ENCODE assay signal across 10 cellular contexts in genomic region chr16:46673320-46674013, GRCh38. TPM values are rescaled to one million over a fixed set of nuclear protein-coding genes. Genes with fewer than 3 reads are reported as not detected.
DNase-seq lines count a peak whose midpoint lies in the region; FAIRE-seq and TF ChIP-seq lines count a peak whose summit lies in the region.
"Had no signal": no experiment of that assay in that cellular context is flagged by ENCODE, and none has a peak within 500 bp of the region (broad histone marks: within the 10 kb centered on the region; RNA-seq: fewer than 3 reads in every experiment).

No MANE protein-coding gene starts in this region.

- peaks cover 24% of the 10 kb centered on the region; the same call in 1 of the 2 replicates for H3K36me3 Mint-ChIP-seq in HFFc6 (ENCODE audit: low read depth)

- TF ChIP-seq CTCF in HFFc6 (IDR thresholded peaks at IDR 0.05) (peak; percentile 97), bronchial epithelial cell (IDR thresholded peaks at IDR 0.05; ENCODE audit: insufficient read depth, low read length, severe bottlenecking) (peak; percentile 93)

- no peak overlapping the region; the same call in 1 of the 2 replicates for H3K27ac Mint-ChIP-seq in HFFc6

- DNase-seq in DMS153 (lab: John Stamatoyannopoulos, UW), result peak; percentile 17
- no peak for DNase-seq in DMS153 treated with DMSO at 0.1 percent for 48 hours (lab: John Stamatoyannopoulos, UW; ENCODE audit: unreplicated experiment)
- peak; percentile 53 for DNase-seq in HFFc6
- DNase-seq in NCI-H1417 (lab: John Stamatoyannopoulos, UW), result peak; percentile 27 to 74 (median 28)
- DNase-seq in T-helper 1 cell, result peak in 4 of 5 donors; percentile 19 to 65 (median 38)
- peak; percentile 64 for DNase-seq in bronchial epithelial cell (ENCODE audit: low read depth)
- DNase-seq in kidney glomerular epithelial cell (lab: John Stamatoyannopoulos, UW), result peak; percentile 62
- peak; percentile 26 for DNase-seq in stimulated activated CD8-positive, alpha-beta memory T cell treated with anti-CD3 and anti-CD28 coated beads, Interleukin-12 subunit alpha, Interleukin-12 subunit beta, amount 100 ng/mL, for 1 hour (ENCODE audit: low read depth)

- H3K27me3 Mint-ChIP-seq in HFFc6 (ENCODE audit: insufficient read depth), result no peaks in the 10 kb centered on the region
- H3K27me3 Mint-ChIP-seq: dendritic cell treated with granulocyte-macrophage colony-stimulating factor and Interleukin-4, amounts not matched to agents 40 ng/mL and 50 ng/mL, for 4 days had no signal

- no peak overlapping the region for H3K4me3 ChIP-seq in bronchial epithelial cell (ENCODE audit: low read depth, low read length)

- no peak overlapping the region for H3K4me3 Mint-ChIP-seq in HFFc6
- H3K4me3 Mint-ChIP-seq: dendritic cell treated with granulocyte-macrophage colony-stimulating factor and Interleukin-4, amounts not matched to agents 40 ng/mL and 50 ng/mL, for 4 days had no signal

- no peaks in the 10 kb centered on the region for H3K27me3 ChIP-seq in bronchial epithelial cell (ENCODE audit: control insufficient read depth, insufficient read depth, low read length)

- no peaks in the 10 kb centered on the region for H3K9me3 Mint-ChIP-seq in HFFc6
- H3K9me3 Mint-ChIP-seq: dendritic cell treated with granulocyte-macrophage colony-stimulating factor and Interleukin-4, amounts not matched to agents 40 ng/mL and 50 ng/mL, for 4 days had no signal

- H3K36me3 ChIP-seq in bronchial epithelial cell (ENCODE audit: control insufficient read depth, insufficient read depth, low read length), result peaks cover 3% of the 10 kb centered on the region

- no peaks in the 10 kb centered on the region for H3K4me1 Mint-ChIP-seq in HFFc6 (ENCODE audit: low read depth)

- no peak for FAIRE-seq in bronchial epithelial cell (lab: Jason Lieb, UNC)
- FAIRE-seq: A204.1 had no signal

RNA-seq across cellular contexts. Expression of gene VPS35, which starts 15.5 kb away (rescaled TPM):
- 100 to 1,000 TPM in 3 of 6 experiments, 10 to 100 TPM in 3; 86.6 to 113 (median 100) TPM for total RNA-seq in HFFc6 (2021; fragmentation: NEBNext Ultra II Directional; extraction: Animal tissue kit (Norgen Biotek cat#: 25700))
- 53.6 and 116 TPM in 2 replicates for total RNA-seq in bronchial epithelial cell

RNA-seq across cellular contexts. Expression of gene ORC6, which starts 16.0 kb away (rescaled TPM):
- total RNA-seq in HFFc6 (2021; fragmentation: NEBNext Ultra II Directional; extraction: Animal tissue kit (Norgen Biotek cat#: 25700)), result 10 to 100 TPM; 10.1 to 22.7 (median 14.8) TPM
- 1.3 and 1.7 TPM in 2 replicates for total RNA-seq in bronchial epithelial cell

RNA-seq across cellular contexts. Expression of gene SHCBP1, which starts 52.3 kb away (rescaled TPM):
- 10 to 100 TPM; 20.8 to 50.5 (median 49.1) TPM for total RNA-seq in HFFc6 (2021; fragmentation: NEBNext Ultra II Directional; extraction: Animal tissue kit (Norgen Biotek cat#: 25700))
- total RNA-seq in bronchial epithelial cell, result 0.90 and 1.3 TPM in 2 replicates
